31 cellular contexts compared by ENCODE assay signal in the genomic region with DNA sequence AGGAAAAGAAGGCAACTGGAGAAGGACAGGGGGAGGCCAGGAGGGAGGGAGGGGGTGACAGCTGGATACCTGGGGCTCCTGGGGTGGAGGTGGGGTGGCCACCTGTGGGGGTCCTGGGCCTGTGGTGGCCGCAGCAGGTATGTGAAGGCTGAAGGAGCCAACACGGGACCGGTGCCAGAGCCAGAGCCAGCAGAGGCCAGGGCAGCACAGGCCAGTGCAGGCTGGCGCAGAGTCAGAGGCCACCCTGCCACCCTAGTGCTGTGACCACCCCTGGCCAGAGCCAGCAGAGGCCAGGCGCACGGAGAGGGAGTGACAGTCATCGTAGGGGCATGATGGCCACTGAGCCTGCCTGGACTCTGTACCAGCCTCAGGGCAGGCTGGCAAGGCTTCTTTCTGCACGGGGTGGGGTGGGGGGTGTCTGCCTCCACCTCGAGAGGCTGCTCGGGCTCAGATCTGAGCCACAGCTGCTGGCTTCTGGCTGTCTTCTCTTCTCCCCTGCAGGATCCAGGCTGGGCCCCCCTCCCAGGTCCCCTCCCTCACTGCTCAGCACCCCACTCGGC. TPM values are rescaled to one million over a fixed set of nuclear protein-coding genes. Genes with fewer than 3 reads are reported as not detected.
"Had no signal": no experiment of that assay in that cellular context is flagged by ENCODE, and none has a peak within 500 bp of the region (broad histone marks: within the 10 kb centered on the region; RNA-seq: fewer than 3 reads in every experiment).

No MANE protein-coding gene starts in this region.

- DNase-seq: activated B cell treated with CpG ODN at 0.5 μM for 24 hours; activated CD4-positive, alpha-beta T cell treated with anti-CD3 and anti-CD28 coated beads for 48 hours; activated CD4-positive, alpha-beta T cell treated with anti-CD3 and anti-CD28 coated beads, Interleukin-2, amount 50 U/mL, for 1 hour; activated CD4-positive, alpha-beta T cell treated with anti-CD3 and anti-CD28 coated beads, Interleukin-2, amount 50 U/mL, for 48 hours; activated CD8-positive, alpha-beta memory T cell treated with anti-CD3 and anti-CD28 coated beads for 24 hours; activated CD8-positive, alpha-beta T cell treated with anti-CD3 and anti-CD28 coated beads for 36 hours; activated effector memory CD4-positive, alpha-beta T cell treated with anti-CD3 and anti-CD28 coated beads, Interleukin-2, amount 50 U/mL, for 16 hours; activated naive CD4-positive, alpha-beta T cell treated with anti-CD3 and anti-CD28 coated beads for 36 hours; activated naive CD8-positive, alpha-beta T cell treated with anti-CD3 and anti-CD28 coated beads for 36 hours; activated naive CD8-positive, alpha-beta T cell treated with anti-CD3 and anti-CD28 coated beads, Interleukin-2, amount 50 U/mL, for 24 hours; activated T-cell treated with anti-CD3 and anti-CD28 coated beads, Interleukin-2, amount 50 U/mL, for 1 hour; activated T-cell treated with anti-CD3 and anti-CD28 coated beads, Interleukin-2, amount 50 U/mL, for 48 hours; adrenal gland; amygdala; aorta; body of pancreas; caudate nucleus; cortex of kidney; dermis blood vessel endothelial cell; effector CD4-positive, alpha-beta T cell; effector memory CD8-positive, alpha-beta T cell; erythroblast; foreskin keratinocyte; gastrocnemius medialis; glutamatergic neuron; T-helper 17 cell; T1000; WERI-Rb-1 had no signal

- H3K36me3 ChIP-seq: adrenal gland, esophagus muscularis mucosa, gastrocnemius medialis, WERI-Rb-1 had no signal

- H3K4me1 ChIP-seq: adrenal gland, esophagus muscularis mucosa, foreskin keratinocyte had no signal

- ATAC-seq: activated CD4-positive, CD25-positive, alpha-beta regulatory T cell treated with anti-CD3 and anti-CD28 coated beads, Interleukin-2, amount 50 U/mL, for 24 hours; activated CD8-positive, alpha-beta T cell treated with anti-CD3 and anti-CD28 coated beads for 36 hours; activated naive CD8-positive, alpha-beta T cell treated with anti-CD3 and anti-CD28 coated beads, Interleukin-2, amount 50 U/mL, for 24 hours; body of pancreas; effector memory CD8-positive, alpha-beta T cell; foreskin keratinocyte; gastrocnemius medialis; heart left ventricle; T-helper 17 cell had no signal

- H3K27ac ChIP-seq: adrenal gland, body of pancreas, esophagus muscularis mucosa, foreskin keratinocyte, gastrocnemius medialis, heart left ventricle, WERI-Rb-1 had no signal

- H3K4me3 ChIP-seq: adrenal gland, body of pancreas, esophagus muscularis mucosa, gastrocnemius medialis, heart left ventricle had no signal

- H3K27me3 ChIP-seq: adrenal gland, body of pancreas, foreskin keratinocyte, gastrocnemius medialis had no signal

- H3K9me3 ChIP-seq: adrenal gland, body of pancreas, esophagus muscularis mucosa, gastrocnemius medialis, heart left ventricle had no signal

RNA-seq across cellular contexts. Expression of a gene that starts 40.4 kb away (rescaled TPM):
- total RNA-seq: dermis blood vessel endothelial cell had no signal
